1 cellular context compared by ENCODE assay signal in the genomic region with DNA sequence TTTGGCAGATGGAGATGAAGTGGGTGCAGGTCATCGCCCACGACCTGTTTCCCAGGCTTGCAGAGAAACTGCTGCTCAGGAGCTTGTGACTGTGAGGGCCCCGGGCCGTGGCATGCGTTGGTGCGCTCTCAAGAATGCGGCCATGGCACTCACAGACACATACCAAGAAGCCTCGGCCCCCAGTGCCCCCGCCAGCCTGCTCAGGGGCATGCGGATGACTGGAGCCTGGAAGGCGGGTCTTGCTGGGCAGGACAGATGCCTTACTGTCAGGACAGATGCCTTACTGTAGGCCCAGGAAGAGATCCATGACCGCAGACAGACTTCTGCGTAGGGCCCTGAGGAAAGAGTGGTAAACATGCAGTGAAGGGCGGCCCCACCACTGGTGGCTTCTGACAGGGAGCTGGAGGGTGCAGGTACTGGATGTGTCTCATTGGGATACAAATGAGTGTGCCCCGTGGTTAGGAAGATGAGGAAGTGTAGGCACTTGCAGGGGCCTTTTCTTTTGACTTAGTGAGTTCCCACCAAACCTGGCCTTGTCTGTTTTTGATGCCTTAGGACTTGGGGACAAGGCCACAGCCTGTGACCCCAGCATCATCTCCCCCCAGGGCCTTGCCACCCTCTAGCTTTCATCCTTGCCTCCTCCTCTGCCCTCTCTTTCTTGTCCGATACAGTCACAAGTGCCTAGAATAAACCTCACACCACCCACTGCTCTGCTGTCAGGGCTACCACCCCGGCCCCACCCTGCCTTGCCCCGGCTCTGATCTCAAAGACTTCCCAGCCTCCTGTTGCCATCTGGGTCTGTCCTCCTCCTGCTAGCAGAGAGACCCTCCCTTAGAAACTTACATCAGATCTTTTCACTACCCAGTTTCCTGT.
TF ChIP-seq lines count a peak whose summit lies in the region.

No MANE protein-coding gene starts in this region.

TF ChIP-seq in GM23338, 12 proteins besides CTCF, POLR2A, EP300 and RAD21 (continued from another document):
- TF ChIP-seq, protein P1, sequence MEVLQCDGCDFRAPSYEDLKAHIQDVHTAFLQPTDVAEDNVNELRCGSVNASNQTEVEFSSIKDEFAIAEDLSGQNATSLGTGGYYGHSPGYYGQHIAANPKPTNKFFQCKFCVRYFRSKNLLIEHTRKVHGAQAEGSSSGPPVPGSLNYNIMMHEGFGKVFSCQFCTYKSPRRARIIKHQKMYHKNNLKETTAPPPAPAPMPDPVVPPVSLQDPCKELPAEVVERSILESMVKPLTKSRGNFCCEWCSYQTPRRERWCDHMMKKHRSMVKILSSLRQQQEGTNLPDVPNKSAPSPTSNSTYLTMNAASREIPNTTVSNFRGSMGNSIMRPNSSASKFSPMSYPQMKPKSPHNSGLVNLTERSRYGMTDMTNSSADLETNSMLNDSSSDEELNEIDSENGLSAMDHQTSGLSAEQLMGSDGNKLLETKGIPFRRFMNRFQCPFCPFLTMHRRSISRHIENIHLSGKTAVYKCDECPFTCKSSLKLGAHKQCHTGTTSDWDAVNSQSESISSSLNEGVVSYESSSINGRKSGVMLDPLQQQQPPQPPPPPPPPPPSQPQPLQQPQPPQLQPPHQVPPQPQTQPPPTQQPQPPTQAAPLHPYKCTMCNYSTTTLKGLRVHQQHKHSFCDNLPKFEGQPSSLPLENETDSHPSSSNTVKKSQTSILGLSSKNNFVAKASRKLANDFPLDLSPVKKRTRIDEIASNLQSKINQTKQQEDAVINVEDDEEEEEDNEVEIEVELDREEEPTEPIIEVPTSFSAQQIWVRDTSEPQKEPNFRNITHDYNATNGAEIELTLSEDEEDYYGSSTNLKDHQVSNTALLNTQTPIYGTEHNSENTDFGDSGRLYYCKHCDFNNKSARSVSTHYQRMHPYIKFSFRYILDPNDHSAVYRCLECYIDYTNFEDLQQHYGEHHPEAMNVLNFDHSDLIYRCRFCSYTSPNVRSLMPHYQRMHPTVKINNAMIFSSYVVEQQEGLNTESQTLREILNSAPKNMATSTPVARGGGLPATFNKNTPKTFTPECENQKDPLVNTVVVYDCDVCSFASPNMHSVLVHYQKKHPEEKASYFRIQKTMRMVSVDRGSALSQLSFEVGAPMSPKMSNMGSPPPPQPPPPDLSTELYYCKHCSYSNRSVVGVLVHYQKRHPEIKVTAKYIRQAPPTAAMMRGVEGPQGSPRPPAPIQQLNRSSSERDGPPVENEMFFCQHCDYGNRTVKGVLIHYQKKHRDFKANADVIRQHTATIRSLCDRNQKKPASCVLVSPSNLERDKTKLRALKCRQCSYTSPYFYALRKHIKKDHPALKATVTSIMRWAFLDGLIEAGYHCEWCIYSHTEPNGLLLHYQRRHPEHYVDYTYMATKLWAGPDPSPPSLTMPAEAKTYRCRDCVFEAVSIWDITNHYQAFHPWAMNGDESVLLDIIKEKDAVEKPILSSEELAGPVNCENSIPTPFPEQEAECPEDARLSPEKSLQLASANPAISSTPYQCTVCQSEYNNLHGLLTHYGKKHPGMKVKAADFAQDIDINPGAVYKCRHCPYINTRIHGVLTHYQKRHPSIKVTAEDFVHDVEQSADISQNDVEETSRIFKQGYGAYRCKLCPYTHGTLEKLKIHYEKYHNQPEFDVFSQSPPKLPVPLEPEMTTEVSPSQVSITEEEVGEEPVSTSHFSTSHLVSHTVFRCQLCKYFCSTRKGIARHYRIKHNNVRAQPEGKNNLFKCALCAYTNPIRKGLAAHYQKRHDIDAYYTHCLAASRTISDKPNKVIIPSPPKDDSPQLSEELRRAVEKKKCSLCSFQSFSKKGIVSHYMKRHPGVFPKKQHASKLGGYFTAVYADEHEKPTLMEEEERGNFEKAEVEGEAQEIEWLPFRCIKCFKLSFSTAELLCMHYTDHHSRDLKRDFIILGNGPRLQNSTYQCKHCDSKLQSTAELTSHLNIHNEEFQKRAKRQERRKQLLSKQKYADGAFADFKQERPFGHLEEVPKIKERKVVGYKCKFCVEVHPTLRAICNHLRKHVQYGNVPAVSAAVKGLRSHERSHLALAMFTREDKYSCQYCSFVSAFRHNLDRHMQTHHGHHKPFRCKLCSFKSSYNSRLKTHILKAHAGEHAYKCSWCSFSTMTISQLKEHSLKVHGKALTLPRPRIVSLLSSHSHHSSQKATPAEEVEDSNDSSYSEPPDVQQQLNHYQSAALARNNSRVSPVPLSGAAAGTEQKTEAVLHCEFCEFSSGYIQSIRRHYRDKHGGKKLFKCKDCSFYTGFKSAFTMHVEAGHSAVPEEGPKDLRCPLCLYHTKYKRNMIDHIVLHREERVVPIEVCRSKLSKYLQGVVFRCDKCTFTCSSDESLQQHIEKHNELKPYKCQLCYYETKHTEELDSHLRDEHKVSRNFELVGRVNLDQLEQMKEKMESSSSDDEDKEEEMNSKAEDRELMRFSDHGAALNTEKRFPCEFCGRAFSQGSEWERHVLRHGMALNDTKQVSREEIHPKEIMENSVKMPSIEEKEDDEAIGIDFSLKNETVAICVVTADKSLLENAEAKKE (CRISPR knock-in tag; IDR thresholded peaks at IDR 0.05), result no peak
- TF ChIP-seq EZH2phosphoT487 (IDR thresholded peaks at IDR 0.05; ENCODE audit: unreplicated experiment), result no peak
- TF ChIP-seq, protein P2, sequence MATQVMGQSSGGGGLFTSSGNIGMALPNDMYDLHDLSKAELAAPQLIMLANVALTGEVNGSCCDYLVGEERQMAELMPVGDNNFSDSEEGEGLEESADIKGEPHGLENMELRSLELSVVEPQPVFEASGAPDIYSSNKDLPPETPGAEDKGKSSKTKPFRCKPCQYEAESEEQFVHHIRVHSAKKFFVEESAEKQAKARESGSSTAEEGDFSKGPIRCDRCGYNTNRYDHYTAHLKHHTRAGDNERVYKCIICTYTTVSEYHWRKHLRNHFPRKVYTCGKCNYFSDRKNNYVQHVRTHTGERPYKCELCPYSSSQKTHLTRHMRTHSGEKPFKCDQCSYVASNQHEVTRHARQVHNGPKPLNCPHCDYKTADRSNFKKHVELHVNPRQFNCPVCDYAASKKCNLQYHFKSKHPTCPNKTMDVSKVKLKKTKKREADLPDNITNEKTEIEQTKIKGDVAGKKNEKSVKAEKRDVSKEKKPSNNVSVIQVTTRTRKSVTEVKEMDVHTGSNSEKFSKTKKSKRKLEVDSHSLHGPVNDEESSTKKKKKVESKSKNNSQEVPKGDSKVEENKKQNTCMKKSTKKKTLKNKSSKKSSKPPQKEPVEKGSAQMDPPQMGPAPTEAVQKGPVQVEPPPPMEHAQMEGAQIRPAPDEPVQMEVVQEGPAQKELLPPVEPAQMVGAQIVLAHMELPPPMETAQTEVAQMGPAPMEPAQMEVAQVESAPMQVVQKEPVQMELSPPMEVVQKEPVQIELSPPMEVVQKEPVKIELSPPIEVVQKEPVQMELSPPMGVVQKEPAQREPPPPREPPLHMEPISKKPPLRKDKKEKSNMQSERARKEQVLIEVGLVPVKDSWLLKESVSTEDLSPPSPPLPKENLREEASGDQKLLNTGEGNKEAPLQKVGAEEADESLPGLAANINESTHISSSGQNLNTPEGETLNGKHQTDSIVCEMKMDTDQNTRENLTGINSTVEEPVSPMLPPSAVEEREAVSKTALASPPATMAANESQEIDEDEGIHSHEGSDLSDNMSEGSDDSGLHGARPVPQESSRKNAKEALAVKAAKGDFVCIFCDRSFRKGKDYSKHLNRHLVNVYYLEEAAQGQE (IDR thresholded peaks at IDR 0.05; ENCODE audit: unreplicated experiment), result no peak
- no peak for TF ChIP-seq NANOG (IDR thresholded peaks at IDR 0.05; ENCODE audit: borderline replicate concordance)
- TF ChIP-seq STAT1 (IDR thresholded peaks at IDR 0.05; ENCODE audit: unreplicated experiment), result no peak
- no peak for TF ChIP-seq EZH2 (IDR thresholded peaks at IDR 0.05; ENCODE audit: low read depth, unreplicated experiment)
- TF ChIP-seq CREB1 (CRISPR knock-in tag; IDR thresholded peaks at IDR 0.05; ENCODE audit: low read depth), result no peak
- TF ChIP-seq POLR2AphosphoS5 (IDR thresholded peaks at IDR 0.05; ENCODE audit: low read depth), result no peak
- no peak for TF ChIP-seq ZNF331 (CRISPR knock-in tag; IDR thresholded peaks at IDR 0.05; ENCODE audit: low read depth)
- TF ChIP-seq ZNF114 (CRISPR knock-in tag; IDR thresholded peaks at IDR 0.05), result no peak
- TF ChIP-seq JUNB (IDR thresholded peaks at IDR 0.05; ENCODE audit: unreplicated experiment), result no peak
TF ChIP-seq in GM23338: peak in this region for 0.
